12 cellular contexts compared by ENCODE assay signal in genomic region chr3:117630885-117631284, GRCh38.
DNase-seq lines count a peak whose midpoint lies in the region; ATAC-seq and TF ChIP-seq lines count a peak whose summit lies in the region.
"Had no signal": no experiment of that assay in that cellular context is flagged by ENCODE, and none has a peak within 500 bp of the region (broad histone marks: within the 10 kb centered on the region; RNA-seq: fewer than 3 reads in every experiment).

No MANE protein-coding gene starts in this region.

- TF ChIP-seq CTCF in MM.1S (IDR thresholded peaks at IDR 0.05; ENCODE audit: low read length) (no peak), astrocyte of the cerebellum (IDR thresholded peaks at IDR 0.05; ENCODE audit: low read depth, low read length, missing control alignments) (no peak), spleen (IDR thresholded peaks at IDR 0.05 in 8 of 11, conservative IDR thresholded peaks at IDR 0.05 in 3 of 11) (no peak)

- intact Hi-C loops in spleen (cut with DNase I; ENCODE audit: low total_unique reads): no loop called here

- no peak for TF ChIP-seq POLR2A in spleen (IDR thresholded peaks at IDR 0.05)

- no peaks in the 10 kb centered on the region for H3K9me2 ChIP-seq in MM.1S (replicated peaks; ENCODE audit: insufficient read depth, low read length)

- peak; percentile 2 for ATAC-seq in GM21447 (IDR thresholded peaks at IDR 0.05; ENCODE audit: unreplicated experiment)
- ATAC-seq: foreskin keratinocyte; stimulated activated memory B cell treated with anti-CD40 and anti-IgM and Interleukin-4, amounts not matched to agents 10 μg/mL and 1 μg/mL and 100 μg/mL, for 72 hours had no signal

- H3K4me3 ChIP-seq in MM.1S (ENCODE audit: low read length) (no peak overlapping the region), astrocyte of the cerebellum (ENCODE audit: low read depth, low read length) (no peak overlapping the region), spleen (no peak overlapping the region)
- H3K4me3 ChIP-seq: prostate gland had no signal

- no peaks in the 10 kb centered on the region for H3K79me2 ChIP-seq in MM.1S (ENCODE audit: low read length)

- no peak overlapping the region for H3K9ac ChIP-seq in MM.1S (ENCODE audit: low read length)

- peaks cover 58% of the 10 kb centered on the region for H3F3A ChIP-seq in MM.1S (ENCODE audit: insufficient read depth, low read length)

- DNase-seq in DMS 273 (lab: John Stamatoyannopoulos, UW; ENCODE audit: unreplicated experiment) (peak; percentile 81), MM.1S (no peak), astrocyte of the cerebellum (ENCODE audit: low read depth) (peak; percentile 32), spleen (no peak), Ammon's horn (ENCODE audit: low spot score) (no peak), NCI-H2171 (lab: John Stamatoyannopoulos, UW) (no peak)
- DNase-seq in stimulated activated CD4-positive, alpha-beta T cell treated with anti-CD3 and anti-CD28 coated beads, Interleukin-4, amount 100 ng/mL, for 1 hour: no peak
- DNase-seq: AML-193, foreskin keratinocyte had no signal

- peak overlapping the region; percentile 29; the same call in 1 of the 2 replicates for H2AFZ ChIP-seq in MM.1S (ENCODE audit: low read length)

- peaks cover 73% of the 10 kb centered on the region for H3K4me1 ChIP-seq in MM.1S (ENCODE audit: low read length)
- H3K4me1 ChIP-seq in spleen: no peaks in the 10 kb centered on the region
- H3K4me1 ChIP-seq: foreskin keratinocyte, prostate gland had no signal

- WGBS in spleen, 5 donors: 74 to 100% (median 78%) methylated on average over 1 of the region's 1 CpG

- H3K4me2 ChIP-seq in MM.1S (ENCODE audit: low read depth, low read length): peak overlapping the region; percentile 63

- H3K36me3 ChIP-seq in MM.1S (replicated peaks; ENCODE audit: insufficient read depth, low read length) (no peaks in the 10 kb centered on the region), spleen (no peaks in the 10 kb centered on the region)
- H3K36me3 ChIP-seq: prostate gland had no signal

- no peaks in the 10 kb centered on the region for H3K27me3 ChIP-seq in MM.1S (replicated peaks; ENCODE audit: insufficient read depth, low read length)
- no peaks in the 10 kb centered on the region for H3K27me3 ChIP-seq in spleen (replicated peaks in 1 of 7)
- H3K27me3 ChIP-seq: foreskin keratinocyte had no signal

- peak overlapping the region; percentile 88; the same call in 1 of the 2 replicates for H3K27ac ChIP-seq in MM.1S (ENCODE audit: low read length)
- H3K27ac ChIP-seq in spleen: no peak overlapping the region
- H3K27ac ChIP-seq: foreskin keratinocyte, prostate gland had no signal

- in situ Hi-C loops in astrocyte of the cerebellum (cut with HindIII; ENCODE audit: low sequenced_read_pairs): no loop called here

- no peaks in the 10 kb centered on the region for H3K9me3 ChIP-seq in MM.1S (replicated peaks; ENCODE audit: insufficient read depth, low read length)
- H3K9me3 ChIP-seq in spleen: no peaks in the 10 kb centered on the region
- H3K9me3 ChIP-seq: prostate gland had no signal

- H4K20me1 ChIP-seq in MM.1S (ENCODE audit: insufficient read depth, low read length): no peaks in the 10 kb centered on the region

Comparison
In these comparisons a context has a peak if more than half of its experiments do, and no peak if none do; other contexts are left out.
1. DNase-seq: peak in DMS 273 (single experiment) and astrocyte of the cerebellum (single experiment); none in MM.1S (single experiment), stimulated activated CD4-positive, alpha-beta T cell treated with anti-CD3 and anti-CD28 coated beads, Interleukin-4, amount 100 ng/mL, for 1 hour (single experiment), spleen (single experiment), Ammon's horn (single experiment) and NCI-H2171 (single experiment).